ENCODE assay signal across 9 cellular contexts in the genomic region with DNA sequence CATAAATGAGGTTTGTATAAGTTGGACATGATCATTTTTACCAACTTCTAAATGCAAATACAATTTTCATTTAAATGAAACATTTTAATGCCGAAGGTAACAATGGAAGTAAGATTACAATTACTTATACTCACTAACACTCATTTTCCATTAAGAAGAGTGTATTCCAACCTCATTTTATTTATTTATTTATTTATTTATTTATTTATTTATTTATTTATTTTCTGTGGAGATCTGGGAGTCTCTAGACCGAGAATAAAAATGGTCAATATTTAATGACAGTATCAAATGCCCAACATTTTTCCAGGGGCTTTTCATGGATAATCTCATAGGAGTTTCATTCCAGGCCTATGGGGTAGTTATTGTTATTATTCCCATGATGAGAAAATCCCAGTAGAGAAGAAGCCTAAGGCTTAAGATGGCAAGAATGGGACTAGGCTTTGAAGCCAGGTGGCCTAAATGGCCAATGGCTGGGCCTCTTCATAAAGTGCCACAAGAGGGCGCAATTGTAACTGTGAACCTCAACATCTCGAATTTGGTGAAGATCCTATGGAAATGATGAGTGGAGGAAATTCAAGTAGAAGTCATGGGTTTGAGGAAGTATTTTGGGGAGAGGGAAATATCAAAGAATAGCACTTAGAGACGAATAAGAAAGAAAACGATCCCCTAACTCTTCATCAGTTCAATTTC. TPM values are rescaled to one million over a fixed set of nuclear protein-coding genes. Genes with fewer than 3 reads are reported as not detected.
A peak's percentile ranks its signal among the peaks of the same experiment; 100 is the strongest.
DNase-seq lines count a peak whose midpoint lies in the region; ATAC-seq, FAIRE-seq and TF ChIP-seq lines count a peak whose summit lies in the region.
"Had no signal": no experiment of that assay in that cellular context is flagged by ENCODE, and none has a peak within 500 bp of the region (broad histone marks: within the 10 kb centered on the region; RNA-seq: fewer than 3 reads in every experiment).

No MANE protein-coding gene starts in this region.

- H3K4me3 ChIP-seq in GM06990 (replicated peaks; ENCODE audit: low read depth, low read length) (no peak overlapping the region), foreskin fibroblast (ENCODE audit: low read depth in 1 of 2, low read length in 2 of 2) (no peak overlapping the region), thyroid gland (replicated peaks in 1 of 3) (no peak overlapping the region)

- ATAC-seq in HG02938 (IDR thresholded peaks at IDR 0.05; ENCODE audit: unreplicated experiment), result peak; percentile 73
- ATAC-seq in HG02759 (IDR thresholded peaks at IDR 0.05; ENCODE audit: unreplicated experiment), result no peak
- ATAC-seq: stimulated activated naive CD8-positive, alpha-beta T cell treated with anti-CD3 and anti-CD28 coated beads, Interleukin-15, amount 100 ng/mL, for 72 hours had no signal

- WGBS in thyroid gland, 2 donors, result 63 to 66% methylated on average over 6 of the region's 6 CpGs

- H3K9me3 ChIP-seq in thyroid gland, result no peaks in the 10 kb centered on the region

- TF ChIP-seq POLR2A in thyroid gland (IDR thresholded peaks at IDR 0.05), result no peak

- peak; percentile 55 for FAIRE-seq in A204.1 (lab: Jason Lieb, UNC)

- TF ChIP-seq CTCF in GM06990 (IDR thresholded peaks at IDR 0.05; ENCODE audit: insufficient read depth, low read length, poor library complexity, severe bottlenecking), result peak; percentile 83
- TF ChIP-seq CTCF in foreskin fibroblast (IDR thresholded peaks at IDR 0.05; ENCODE audit: low read depth, low read length), result peak; percentile 68
- TF ChIP-seq CTCF in thyroid gland (IDR thresholded peaks at IDR 0.05), result peak in 4 of 6 experiments; percentile 28 to 52 (median 42)

- H3K27me3 ChIP-seq in GM06990 (replicated peaks; ENCODE audit: control insufficient read depth, insufficient read depth, low read length), result no peaks in the 10 kb centered on the region
- H3K27me3 ChIP-seq in thyroid gland, result no peaks in the 10 kb centered on the region

- intact Hi-C loops in thyroid gland (cut with DNase I), result no loop called here

- H3K4me1 ChIP-seq in thyroid gland, result no peaks in the 10 kb centered on the region

- H3K36me3 ChIP-seq in GM06990 (ENCODE audit: control insufficient read depth, insufficient read depth, low read length) (no peaks in the 10 kb centered on the region), thyroid gland (no peaks in the 10 kb centered on the region)

- no peak for DNase-seq in GM06990 (ENCODE audit: extremely low read depth, insufficient read length)
- DNase-seq in RPMI8226, result peak; percentile 47
- DNase-seq in foreskin fibroblast, result peak in 1 of 2 donors; percentile 79
- DNase-seq in thyroid gland, result peak; percentile 23 to 31
- no peak for DNase-seq in activated CD8-positive, alpha-beta memory T cell treated with anti-CD3 and anti-CD28 coated beads, Interleukin-2, amount 50 U/mL, for 4 hours

- no peak overlapping the region for H3K27ac ChIP-seq in thyroid gland

RNA-seq across cellular contexts. Expression of a gene that starts 21.3 kb away (rescaled TPM):
- total RNA-seq in thyroid gland, result 10 to 100 TPM in 3 of 4 donors, 1 to 10 TPM in 1; 3.0 to 18.7 (median 12.7) TPM

Comparison
In these comparisons a context has a peak if more than half of its experiments do, and no peak if none do; other contexts are left out.
1. DNase-seq: peak in RPMI8226 (single experiment) and thyroid gland (2 of 2); none in GM06990 (single experiment) and activated CD8-positive, alpha-beta memory T cell treated with anti-CD3 and anti-CD28 coated beads, Interleukin-2, amount 50 U/mL, for 4 hours (single experiment).
2. Peak in every context shown above with its lines, with median percentiles within 50 percentile points of each other: CTCF ChIP-seq.